Comparison of ENCODE assay signal across 30 cellular contexts in the genomic region with DNA sequence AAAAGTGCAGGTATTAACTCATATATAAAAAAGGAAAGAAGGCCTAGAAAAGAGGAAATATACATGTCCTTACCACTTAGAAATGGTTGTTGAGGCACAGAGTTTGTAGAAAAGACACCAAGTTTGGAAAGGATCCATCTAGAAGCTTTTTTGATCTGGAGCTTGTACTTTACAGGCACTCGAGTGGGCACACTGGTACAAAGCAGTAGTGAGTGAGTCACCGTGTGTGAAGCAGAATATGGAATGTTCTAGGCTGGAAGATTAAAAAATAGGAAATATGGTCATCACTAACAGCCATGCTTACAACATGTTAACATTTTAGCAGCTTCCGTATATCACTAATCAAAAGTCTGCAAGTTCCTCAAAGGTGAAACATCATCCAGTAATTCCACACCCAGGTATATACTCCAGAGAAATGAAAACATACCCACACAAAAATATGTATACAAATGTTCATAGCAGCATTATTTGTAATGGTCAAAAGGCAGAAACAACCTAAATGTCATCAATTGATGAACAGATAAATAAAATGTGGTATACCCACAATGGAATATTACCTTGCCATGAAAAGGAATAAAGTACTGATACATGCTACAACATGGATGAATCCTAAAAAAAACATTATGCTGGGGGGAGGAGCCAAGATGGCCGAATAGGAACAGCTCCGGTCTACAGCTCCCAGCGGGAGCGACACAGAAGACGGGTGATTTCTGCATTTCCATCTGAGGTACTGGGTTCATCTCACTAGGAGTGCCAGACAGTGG.
A peak's percentile ranks its signal among the peaks of the same experiment; 100 is the strongest.
DNase-seq lines count a peak whose midpoint lies in the region; ATAC-seq, FAIRE-seq and TF ChIP-seq lines count a peak whose summit lies in the region.
"Had no signal": no experiment of that assay in that cellular context is flagged by ENCODE, and none has a peak within 500 bp of the region (broad histone marks: within the 10 kb centered on the region; RNA-seq: fewer than 3 reads in every experiment).

No MANE protein-coding gene starts in this region.

- dilution Hi-C loops in keratinocyte (cut with MboI; ENCODE audit: extremely low pct_ligation_motif_present, low sequenced_read_pairs): no loop called here

- H3K27ac ChIP-seq in RWPE2 (ENCODE audit: poor library complexity, severe bottlenecking) (peak overlapping the region; percentile 41), keratinocyte (ENCODE audit: control insufficient read depth, insufficient read depth, low read length) (no peak overlapping the region), neuronal stem cell (replicated peaks; ENCODE audit: low read length) (no peak overlapping the region)
- H3K27ac ChIP-seq: BLaER1 treated with 17β-estradiol and CSF1 and Interleukin-3, amounts not matched to agents 10 nM and 100 nM; epithelial cell of prostate; parathyroid adenoma; SK-N-MC; upper lobe of left lung had no signal

- no peak overlapping the region for H2BK15ac ChIP-seq in neuronal stem cell (ENCODE audit: low read length)

- H2BK5ac ChIP-seq in neuronal stem cell (ENCODE audit: low read length): no peak overlapping the region

- H3K4me1 ChIP-seq in RWPE2 (ENCODE audit: insufficient read depth, poor library complexity, severe bottlenecking): no peaks in the 10 kb centered on the region
- H3K4me1 ChIP-seq in keratinocyte (ENCODE audit: control insufficient read depth, extremely low read depth, insufficient read depth, low read length): peaks cover 5% of the 10 kb centered on the region
- peaks cover 0 to 3% of the 10 kb centered on the region in 2 donors for H3K4me1 ChIP-seq in neuronal stem cell (ENCODE audit: control insufficient read depth in 2 of 2, insufficient read depth in 1 of 2, low read depth in 1 of 2, low read length in 2 of 2)
- H3K4me1 ChIP-seq: parathyroid adenoma, upper lobe of left lung had no signal

- ATAC-seq in RWPE2 (ENCODE audit: low read depth): peak; percentile 55; the same call in 1 of the 3 replicates
- ATAC-seq: GM23338; left colon; stimulated activated naive B cell treated with anti-CD40 and anti-IgM and Interleukin-4, amounts not matched to agents 10 μg/mL and 1 μg/mL and 100 μg/mL, for 72 hours had no signal

- peaks cover 1% of the 10 kb centered on the region for H3K79me1 ChIP-seq in neuronal stem cell (ENCODE audit: low read depth, low read length)

- no CpG with 5 or more reads among the region's 8 CpGs for WGBS in neuronal stem cell (ENCODE audit: extremely low coverage in 2 of 2, insufficient read length in 2 of 2, insufficient replicate concordance in 1 of 2), 2 donors

- no peak overlapping the region for H4K91ac ChIP-seq in neuronal stem cell (ENCODE audit: low read depth, low read length, poor library complexity)

- DNase-seq in ELR (ENCODE audit: low read depth): peak; percentile 30
- DNase-seq in RWPE2 (ENCODE audit: low spot score): no peak
- peak; percentile 37 for DNase-seq in dermis blood vessel endothelial cell
- DNase-seq in keratinocyte (ENCODE audit: low read depth, low spot score): no peak
- DNase-seq in neuronal stem cell (ENCODE audit: low spot score): no peak
- DNase-seq in LoVo (ENCODE audit: low spot score): no peak
- DNase-seq in activated CD8-positive, alpha-beta memory T cell treated with anti-CD3 and anti-CD28 coated beads, Interleukin-2, amount 50 U/mL, for 4 hours: no peak
- no peak for DNase-seq in urothelium cell line (ENCODE audit: low spot score)
- DNase-seq: activated CD4-positive, CD25-positive, alpha-beta regulatory T cell; activated T-cell treated with anti-CD3 and anti-CD28 coated beads, Interleukin-2, amount 50 U/mL, for 48 hours; COR-L47; DMS79; foreskin melanocyte; HFFc6; left colon; mesenchymal stem cell; MG63; NCI-H2029 treated with DMSO at 0.1 percent for 48 hours; NCI-H524; OCI-M1; small intestine; stimulated activated naive B cell treated with anti-CD40 and anti-IgM and Interleukin-4, amounts not matched to agents 10 μg/mL and 1 μg/mL and 100 μg/mL, for 72 hours; substantia nigra had no signal

- FAIRE-seq in keratinocyte (lab: Jason Lieb, UNC) (peak; percentile 88), urothelium cell line (lab: Jason Lieb, UNC) (no peak)
- FAIRE-seq: small intestine, TTC549 had no signal

- no peaks in the 10 kb centered on the region for H3K9me1 ChIP-seq in keratinocyte (ENCODE audit: control insufficient read depth, extremely low read depth, insufficient read depth, low read length)

- no peak overlapping the region for H3K23ac ChIP-seq in neuronal stem cell (ENCODE audit: low read depth, low read length, poor library complexity)

- no peak overlapping the region for H3K9ac ChIP-seq in keratinocyte (ENCODE audit: control insufficient read depth, extremely low read depth, insufficient read depth, low read length)
- no peak overlapping the region for H3K9ac ChIP-seq in neuronal stem cell (ENCODE audit: low read depth, low read length, poor library complexity)
- H3K9ac ChIP-seq: BLaER1 treated with 17β-estradiol and CSF1 and Interleukin-3, amounts not matched to agents 10 nM and 100 nM; parathyroid adenoma had no signal

- H3K14ac ChIP-seq in neuronal stem cell (ENCODE audit: low read length): no peak overlapping the region

- H4K8ac ChIP-seq in neuronal stem cell (ENCODE audit: low read depth, low read length): no peak overlapping the region

- no peak overlapping the region for H2AK5ac ChIP-seq in neuronal stem cell (ENCODE audit: low read depth, low read length)

- H3K9me3 ChIP-seq in RWPE2 (ENCODE audit: severe bottlenecking) (no peaks in the 10 kb centered on the region), keratinocyte (ENCODE audit: control insufficient read depth, low read depth, low read length) (no peaks in the 10 kb centered on the region), neuronal stem cell (replicated peaks in 1 of 2; ENCODE audit: control insufficient read depth in 2 of 2, insufficient read depth in 1 of 2, low read depth in 1 of 2, low read length in 2 of 2) (peaks cover 0 to 9% of the 10 kb centered on the region in 2 donors)
- H3K9me3 ChIP-seq: MG63, upper lobe of left lung had no signal

- no peak for TF ChIP-seq CTCF in RWPE2 (IDR thresholded peaks at IDR 0.05; ENCODE audit: poor library complexity, severe bottlenecking)
- no peak for TF ChIP-seq CTCF in keratinocyte (optimal IDR thresholded peaks at IDR 0.05 in 1 of 3, IDR thresholded peaks at IDR 0.05 in 1 of 3, conservative IDR thresholded peaks at IDR 0.05 in 1 of 3; ENCODE audit: extremely low read depth in 1 of 3, insufficient read depth in 2 of 3, low read length in 3 of 3)

- H4K20me1 ChIP-seq in keratinocyte (ENCODE audit: control insufficient read depth, extremely low read depth, insufficient read depth, low read length): no peaks in the 10 kb centered on the region

- no peak overlapping the region for H2BK120ac ChIP-seq in neuronal stem cell (ENCODE audit: low read depth, low read length)

- no peak overlapping the region for H3K18ac ChIP-seq in neuronal stem cell (ENCODE audit: low read length)

- H3K79me2 ChIP-seq in keratinocyte (ENCODE audit: control insufficient read depth, insufficient read depth, low read length): peaks cover 41% of the 10 kb centered on the region

- no peak overlapping the region for H2BK12ac ChIP-seq in neuronal stem cell (ENCODE audit: low read length)

- H2AFZ ChIP-seq in keratinocyte (ENCODE audit: control insufficient read depth, low read length) (no peak overlapping the region), neuronal stem cell (ENCODE audit: low read length) (no peak overlapping the region)
- H2AFZ ChIP-seq: GM23338, parathyroid adenoma had no signal

- no peak overlapping the region for H3K4me3 ChIP-seq in RWPE2 (ENCODE audit: severe bottlenecking)
- H3K4me3 ChIP-seq in keratinocyte (ENCODE audit: control insufficient read depth in 2 of 3, extremely low read depth in 1 of 3, insufficient read depth in 2 of 3, low read depth in 1 of 3, low read length in 3 of 3): no peak overlapping the region
- no peak overlapping the region for H3K4me3 ChIP-seq in neuronal stem cell (ENCODE audit: low read length in 2 of 2)
- H3K4me3 ChIP-seq: BLaER1 treated with 17β-estradiol and CSF1 and Interleukin-3, amounts not matched to agents 10 nM and 100 nM; GM23338; MG63; SK-N-MC; upper lobe of left lung had no signal

- H3K36me3 ChIP-seq in RWPE2 (ENCODE audit: low read depth) (peaks cover 24% of the 10 kb centered on the region), keratinocyte (ENCODE audit: control insufficient read depth in 2 of 2, extremely low read depth in 1 of 2, insufficient read depth in 2 of 2, low read length in 2 of 2) (peaks cover 0 to 5% of the 10 kb centered on the region in 2 experiments), neuronal stem cell (replicated peaks in 1 of 2; ENCODE audit: control insufficient read depth in 2 of 2, insufficient read depth in 2 of 2, low read length in 2 of 2) (peaks cover 4 to 31% of the 10 kb centered on the region in 2 donors)

- H3K4ac ChIP-seq in neuronal stem cell (ENCODE audit: low read length): no peak overlapping the region

- H3K27me3 ChIP-seq in RWPE2 (ENCODE audit: insufficient read depth, poor library complexity, severe bottlenecking) (no peaks in the 10 kb centered on the region), keratinocyte (ENCODE audit: control insufficient read depth, extremely low read depth, insufficient read depth, low read length) (no peaks in the 10 kb centered on the region), neuronal stem cell (ENCODE audit: control insufficient read depth in 3 of 3, insufficient read depth in 3 of 3, low read depth in 1 of 3, low read length in 3 of 3) (no peaks in the 10 kb centered on the region)
- H3K27me3 ChIP-seq: BLaER1 treated with 17β-estradiol and CSF1 and Interleukin-3, amounts not matched to agents 10 nM and 100 nM; MG63; upper lobe of left lung had no signal

- no peak overlapping the region for H3K4me2 ChIP-seq in keratinocyte (ENCODE audit: control insufficient read depth, extremely low read depth, insufficient read depth, low read depth, low read length)
- H3K4me2 ChIP-seq in neuronal stem cell (ENCODE audit: insufficient read depth, low read length, poor library complexity, severe bottlenecking): no peak overlapping the region
- H3K4me2 ChIP-seq: BLaER1 treated with 17β-estradiol and CSF1 and Interleukin-3, amounts not matched to agents 10 nM and 100 nM; GM23338 had no signal

Comparison
In these comparisons a context has a peak if more than half of its experiments do, and no peak if none do; other contexts are left out.
1. DNase-seq: peak in ELR (single experiment) and dermis blood vessel endothelial cell (single experiment); none in RWPE2 (single experiment), keratinocyte (single experiment), neuronal stem cell (single experiment), LoVo (single experiment), activated CD8-positive, alpha-beta memory T cell treated with anti-CD3 and anti-CD28 coated beads, Interleukin-2, amount 50 U/mL, for 4 hours (single experiment) and urothelium cell line (single experiment).